ENCODE assay signal across 1 cellular context in the genomic region with DNA sequence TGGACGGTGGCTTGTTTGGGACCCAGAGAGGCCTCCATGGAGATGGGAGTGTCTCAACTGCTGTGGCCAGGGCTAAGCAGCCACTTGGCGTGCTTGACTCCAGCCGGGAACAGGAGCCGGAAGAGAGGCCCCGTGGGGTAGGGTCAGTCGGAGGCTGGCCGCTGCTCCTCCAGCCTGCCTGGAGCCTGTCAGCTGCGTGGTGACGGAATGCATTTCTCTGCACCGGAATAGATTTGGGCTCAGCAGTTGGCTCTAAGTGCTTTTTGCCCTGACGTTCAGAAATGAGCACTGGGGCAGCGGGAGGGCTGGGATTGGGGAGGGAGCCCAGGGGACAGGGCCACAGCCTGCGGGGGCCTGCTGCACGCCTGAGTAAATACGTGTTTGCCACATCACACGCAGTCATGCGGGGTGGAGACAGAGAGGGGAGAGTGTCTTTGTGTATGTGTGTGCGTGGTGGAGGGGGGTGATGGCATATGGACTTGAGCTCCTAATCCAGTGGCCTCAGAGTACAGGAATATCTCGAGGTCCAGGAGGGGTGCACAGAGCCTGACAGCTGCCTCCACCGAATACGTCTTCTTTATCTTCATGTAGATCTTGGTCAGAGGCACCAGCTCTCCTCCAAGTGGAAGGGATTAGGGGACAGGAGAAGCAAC.
TF ChIP-seq lines count a peak whose summit lies in the region.

No MANE protein-coding gene starts in this region.

TF ChIP-seq in HepG2, 621 proteins besides CTCF, POLR2A, EP300 and RAD21:
- TF ChIP-seq, protein P1, sequence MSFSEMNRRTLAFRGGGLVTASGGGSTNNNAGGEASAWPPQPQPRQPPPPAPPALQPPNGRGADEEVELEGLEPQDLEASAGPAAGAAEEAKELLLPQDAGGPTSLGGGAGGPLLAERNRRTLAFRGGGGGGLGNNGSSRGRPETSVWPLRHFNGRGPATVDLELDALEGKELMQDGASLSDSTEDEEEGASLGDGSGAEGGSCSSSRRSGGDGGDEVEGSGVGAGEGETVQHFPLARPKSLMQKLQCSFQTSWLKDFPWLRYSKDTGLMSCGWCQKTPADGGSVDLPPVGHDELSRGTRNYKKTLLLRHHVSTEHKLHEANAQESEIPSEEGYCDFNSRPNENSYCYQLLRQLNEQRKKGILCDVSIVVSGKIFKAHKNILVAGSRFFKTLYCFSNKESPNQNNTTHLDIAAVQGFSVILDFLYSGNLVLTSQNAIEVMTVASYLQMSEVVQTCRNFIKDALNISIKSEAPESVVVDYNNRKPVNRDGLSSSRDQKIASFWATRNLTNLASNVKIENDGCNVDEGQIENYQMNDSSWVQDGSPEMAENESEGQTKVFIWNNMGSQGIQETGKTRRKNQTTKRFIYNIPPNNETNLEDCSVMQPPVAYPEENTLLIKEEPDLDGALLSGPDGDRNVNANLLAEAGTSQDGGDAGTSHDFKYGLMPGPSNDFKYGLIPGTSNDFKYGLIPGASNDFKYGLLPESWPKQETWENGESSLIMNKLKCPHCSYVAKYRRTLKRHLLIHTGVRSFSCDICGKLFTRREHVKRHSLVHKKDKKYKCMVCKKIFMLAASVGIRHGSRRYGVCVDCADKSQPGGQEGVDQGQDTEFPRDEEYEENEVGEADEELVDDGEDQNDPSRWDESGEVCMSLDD (CRISPR knock-in tag; IDR thresholded peaks at IDR 0.05; ENCODE audit: borderline replicate concordance): no peak
- TF ChIP-seq ZNF7 (CRISPR knock-in tag; IDR thresholded peaks at IDR 0.05) (no peak), ZNF550 (CRISPR knock-in tag; IDR thresholded peaks at IDR 0.05; ENCODE audit: borderline replicate concordance) (no peak), MAZ (IDR thresholded peaks at IDR 0.05; ENCODE audit: borderline replicate concordance, low read depth, low read length) (no peak), MAZ (CRISPR knock-in tag; IDR thresholded peaks at IDR 0.05; ENCODE audit: low read depth) (no peak), DNMT1 (CRISPR knock-in tag; IDR thresholded peaks at IDR 0.05) (no peak), SIN3B (IDR thresholded peaks at IDR 0.05; ENCODE audit: low read length) (no peak), ZNF335 (CRISPR knock-in tag; IDR thresholded peaks at IDR 0.05) (no peak), ZNF292 (CRISPR knock-in tag; IDR thresholded peaks at IDR 0.05; ENCODE audit: borderline replicate concordance, low read depth) (no peak), ZNF235 (CRISPR knock-in tag; IDR thresholded peaks at IDR 0.05; ENCODE audit: borderline replicate concordance) (no peak), FOXK2 (IDR thresholded peaks at IDR 0.05) (no peak)
- TF ChIP-seq, protein P2, sequence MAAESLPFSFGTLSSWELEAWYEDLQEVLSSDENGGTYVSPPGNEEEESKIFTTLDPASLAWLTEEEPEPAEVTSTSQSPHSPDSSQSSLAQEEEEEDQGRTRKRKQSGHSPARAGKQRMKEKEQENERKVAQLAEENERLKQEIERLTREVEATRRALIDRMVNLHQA (CRISPR knock-in tag; IDR thresholded peaks at IDR 0.05): no peak
- TF ChIP-seq, protein P3, sequence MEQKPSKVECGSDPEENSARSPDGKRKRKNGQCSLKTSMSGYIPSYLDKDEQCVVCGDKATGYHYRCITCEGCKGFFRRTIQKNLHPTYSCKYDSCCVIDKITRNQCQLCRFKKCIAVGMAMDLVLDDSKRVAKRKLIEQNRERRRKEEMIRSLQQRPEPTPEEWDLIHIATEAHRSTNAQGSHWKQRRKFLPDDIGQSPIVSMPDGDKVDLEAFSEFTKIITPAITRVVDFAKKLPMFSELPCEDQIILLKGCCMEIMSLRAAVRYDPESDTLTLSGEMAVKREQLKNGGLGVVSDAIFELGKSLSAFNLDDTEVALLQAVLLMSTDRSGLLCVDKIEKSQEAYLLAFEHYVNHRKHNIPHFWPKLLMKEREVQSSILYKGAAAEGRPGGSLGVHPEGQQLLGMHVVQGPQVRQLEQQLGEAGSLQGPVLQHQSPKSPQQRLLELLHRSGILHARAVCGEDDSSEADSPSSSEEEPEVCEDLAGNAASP (CRISPR knock-in tag; IDR thresholded peaks at IDR 0.05; ENCODE audit: borderline replicate concordance): no peak
- TF ChIP-seq, protein P4, sequence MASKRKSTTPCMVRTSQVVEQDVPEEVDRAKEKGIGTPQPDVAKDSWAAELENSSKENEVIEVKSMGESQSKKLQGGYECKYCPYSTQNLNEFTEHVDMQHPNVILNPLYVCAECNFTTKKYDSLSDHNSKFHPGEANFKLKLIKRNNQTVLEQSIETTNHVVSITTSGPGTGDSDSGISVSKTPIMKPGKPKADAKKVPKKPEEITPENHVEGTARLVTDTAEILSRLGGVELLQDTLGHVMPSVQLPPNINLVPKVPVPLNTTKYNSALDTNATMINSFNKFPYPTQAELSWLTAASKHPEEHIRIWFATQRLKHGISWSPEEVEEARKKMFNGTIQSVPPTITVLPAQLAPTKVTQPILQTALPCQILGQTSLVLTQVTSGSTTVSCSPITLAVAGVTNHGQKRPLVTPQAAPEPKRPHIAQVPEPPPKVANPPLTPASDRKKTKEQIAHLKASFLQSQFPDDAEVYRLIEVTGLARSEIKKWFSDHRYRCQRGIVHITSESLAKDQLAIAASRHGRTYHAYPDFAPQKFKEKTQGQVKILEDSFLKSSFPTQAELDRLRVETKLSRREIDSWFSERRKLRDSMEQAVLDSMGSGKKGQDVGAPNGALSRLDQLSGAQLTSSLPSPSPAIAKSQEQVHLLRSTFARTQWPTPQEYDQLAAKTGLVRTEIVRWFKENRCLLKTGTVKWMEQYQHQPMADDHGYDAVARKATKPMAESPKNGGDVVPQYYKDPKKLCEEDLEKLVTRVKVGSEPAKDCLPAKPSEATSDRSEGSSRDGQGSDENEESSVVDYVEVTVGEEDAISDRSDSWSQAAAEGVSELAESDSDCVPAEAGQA (IDR thresholded peaks at IDR 0.05; ENCODE audit: low read depth): no peak
- TF ChIP-seq, protein P4 (CRISPR knock-in tag; IDR thresholded peaks at IDR 0.05; ENCODE audit: borderline replicate concordance): no peak
